ENCODE assay signal across 11 cellular contexts in the genomic region with DNA sequence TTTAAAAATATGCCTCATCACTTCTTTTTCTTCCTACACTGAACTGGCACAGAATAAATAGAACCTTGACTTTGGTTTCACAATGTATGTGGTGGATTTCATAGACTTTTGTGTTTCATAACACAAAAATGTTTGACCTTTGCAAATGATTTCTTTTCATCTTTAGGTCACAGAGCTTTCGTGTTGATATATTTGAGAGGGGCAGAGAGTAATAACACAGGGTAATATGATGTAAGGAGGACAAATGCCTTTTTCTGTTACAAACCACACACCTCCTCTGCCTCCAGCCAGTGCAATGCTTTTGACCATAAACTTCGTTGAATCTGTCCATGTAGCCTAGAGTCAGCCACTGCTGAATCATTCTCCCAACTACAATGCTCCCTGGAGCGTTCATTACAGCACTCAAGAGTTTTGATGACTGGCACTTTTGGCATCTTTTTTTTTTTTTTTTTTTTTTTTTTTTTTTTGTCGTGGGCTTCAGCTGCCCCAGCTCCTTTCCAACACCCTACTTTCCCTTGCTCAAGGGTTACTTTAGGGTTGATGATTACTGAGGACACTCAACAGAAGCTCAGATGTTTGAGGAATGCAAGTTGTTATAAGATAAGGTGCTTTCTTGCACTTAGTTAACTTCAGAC. TPM values are rescaled to one million over a fixed set of nuclear protein-coding genes. Genes with fewer than 3 reads are reported as not detected.
DNase-seq lines count a peak whose midpoint lies in the region; ATAC-seq and TF ChIP-seq lines count a peak whose summit lies in the region.
"Had no signal": no experiment of that assay in that cellular context is flagged by ENCODE, and none has a peak within 500 bp of the region (broad histone marks: within the 10 kb centered on the region; RNA-seq: fewer than 3 reads in every experiment).

No MANE protein-coding gene starts in this region.

- TF ChIP-seq CTCF in AG09319 (IDR thresholded peaks at IDR 0.05; ENCODE audit: low read depth, low read length) = no peak
- no peak for TF ChIP-seq CTCF in left lung (IDR thresholded peaks at IDR 0.05)

- H3K9me3 ChIP-seq in left lung = no peaks in the 10 kb centered on the region
- H3K9me3 ChIP-seq: SJSA1, transverse colon had no signal

- peak; percentile 87 for ATAC-seq in left lung
- ATAC-seq in HG03520 (IDR thresholded peaks at IDR 0.05; ENCODE audit: unreplicated experiment) = no peak

- H3K27me3 ChIP-seq in left lung = no peaks in the 10 kb centered on the region
- H3K27me3 ChIP-seq: transverse colon had no signal

- no peaks in the 10 kb centered on the region for H3K36me3 ChIP-seq in left lung
- H3K36me3 ChIP-seq: SJSA1, transverse colon had no signal

- DNase-seq in AG09319 (ENCODE audit: extremely low read depth, low read depth) (peak; percentile 89), LoVo (ENCODE audit: low spot score) (peak; percentile 26), amniotic epithelial cell (ENCODE audit: low read depth) (peak; percentile 95), left lung (no peak), pons (ENCODE audit: low spot score) (no peak), caudate nucleus (lab: John Stamatoyannopoulos, UW) (no peak), cerebellar cortex (ENCODE audit: low spot score) (no peak)
- DNase-seq: activated effector memory CD4-positive, alpha-beta T cell treated with anti-CD3 and anti-CD28 coated beads, Interleukin-2, amount 50 U/mL, for 16 hours; transverse colon had no signal

- peak overlapping the region; percentile 41 to 83 for H3K27ac ChIP-seq in left lung
- H3K27ac ChIP-seq in caudate nucleus (ENCODE audit: low read depth, low read length) = no peak overlapping the region
- H3K27ac ChIP-seq: SJSA1, transverse colon had no signal

- H3K4me3 ChIP-seq in left lung = no peak overlapping the region
- H3K4me3 ChIP-seq: SJSA1, transverse colon had no signal

- intact Hi-C loops in left lung (cut with DNase I) = no loop called here

- peaks cover 13 to 60% of the 10 kb centered on the region in 2 donors for H3K4me1 ChIP-seq in left lung
- H3K4me1 ChIP-seq: transverse colon had no signal

RNA-seq across cellular contexts. Expression of gene CAT, which starts 11.4 kb away (rescaled TPM):
- 100 to 1,000 TPM; 146 to 214 TPM for total RNA-seq in left lung

Comparison
In these comparisons a context has a peak if more than half of its experiments do, and no peak if none do; other contexts are left out.
1. DNase-seq: peak in AG09319 (single experiment), LoVo (single experiment) and amniotic epithelial cell (single experiment); none in left lung (0 of 2), pons (single experiment), caudate nucleus (0 of 61) and cerebellar cortex (single experiment).